ENCODE assay signal across 8 cellular contexts in the genomic region with DNA sequence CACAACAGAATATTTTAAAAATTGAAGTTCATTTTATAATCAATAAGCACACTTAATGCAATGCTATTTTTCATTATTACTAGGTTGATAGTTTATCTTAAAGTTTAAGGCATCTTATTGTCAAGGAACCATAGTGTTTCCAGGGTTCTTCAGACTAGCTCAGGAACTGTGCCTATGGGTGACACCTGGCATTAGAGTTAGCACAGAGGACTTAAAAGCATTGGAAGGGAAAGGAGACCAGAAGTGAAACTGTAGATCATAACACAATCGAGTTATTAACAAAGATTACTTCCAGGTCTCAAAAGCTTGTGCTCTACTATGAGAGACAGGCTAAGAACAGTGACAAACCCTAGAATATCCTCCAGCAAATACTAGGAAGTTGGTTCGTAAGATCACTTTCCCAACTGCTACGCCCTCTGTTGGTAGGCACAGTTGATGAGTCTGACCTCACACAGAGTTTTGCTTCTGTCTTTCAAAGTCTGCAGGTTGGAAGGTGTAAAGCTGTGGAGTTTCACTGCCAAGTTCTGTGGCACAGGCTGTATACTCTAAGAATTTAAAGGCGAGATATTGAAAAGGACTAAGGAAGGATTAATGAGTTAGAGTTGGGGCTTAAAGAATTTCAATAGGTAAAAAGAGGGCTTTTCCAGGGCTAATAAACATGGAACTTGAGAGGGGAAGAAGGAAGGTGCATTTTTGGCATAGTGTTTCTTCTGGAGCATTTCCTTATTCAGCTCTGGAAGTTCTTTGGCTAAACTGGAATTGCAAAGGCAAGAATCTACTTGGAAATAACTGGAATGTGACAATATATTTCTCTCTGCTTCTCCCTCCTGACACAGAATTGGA.
A peak's percentile ranks its signal among the peaks of the same experiment; 100 is the strongest.
DNase-seq lines count a peak whose midpoint lies in the region; ATAC-seq and TF ChIP-seq lines count a peak whose summit lies in the region.

No MANE protein-coding gene starts in this region.

- H3K4me3 ChIP-seq in heart right ventricle, result no peak overlapping the region
- H3K4me3 ChIP-seq in gastrocnemius medialis, result no peak overlapping the region

- H3K27ac Mint-ChIP-seq in Calu3 (ENCODE audit: unreplicated experiment), result peak overlapping the region; percentile 45

- DNase-seq in Calu3, result peak; percentile 66
- peak; percentile 52 for DNase-seq in NCI-H2227 treated with DMSO at 0.1 percent for 48 hours (lab: John Stamatoyannopoulos, UW)
- peak; percentile 2 to 24 for DNase-seq in activated CD4-positive, alpha-beta T cell treated with anti-CD3 and anti-CD28 coated beads, Interleukin-2, amount 50 U/mL, for 48 hours
- peak; percentile 19 to 79 for DNase-seq in heart right ventricle
- peak; percentile 41 to 53 for DNase-seq in gastrocnemius medialis
- DNase-seq in stimulated activated naive CD4-positive, alpha-beta T cell treated with Interleukin-2 at 50 U/mL for 16 hours (lab: John Stamatoyannopoulos, UW), result no peak

- intact Hi-C loops in Calu3 (cut with micrococcal nuclease; ENCODE audit: unreplicated experiment) (loop anchor here (5.0 to 10.0 kb wide), 8 partner anchors 48 to 528 kb away; no protein-coding TSS in a partner anchor), heart right ventricle (cut with DNase I) (loop anchor here (1.0 to 10.0 kb wide), 13 partner anchors 62 to 653 kb away; a partner anchor contains a TSS), gastrocnemius medialis (cut with DNase I; ENCODE audit: low total_unique reads) (loop anchor here (2.0 to 10.0 kb wide), 3 partner anchors 534 to 730 kb away; no protein-coding TSS in a partner anchor)

- H3K4me3 Mint-ChIP-seq in Calu3 (ENCODE audit: low read depth, unreplicated experiment), result no peak overlapping the region

- H3K27ac ChIP-seq in heart right ventricle (peak overlapping the region in 5 of 10 donors; percentile 2 to 61 (median 33)), gastrocnemius medialis (peak overlapping the region in 3 of 4 donors; percentile 36 to 45 (median 36))

- H3K4me1 ChIP-seq in heart right ventricle, result peaks cover 0 to 15% (median 7%) of the 10 kb centered on the region in 9 donors
- peaks cover 7 to 8% of the 10 kb centered on the region in 2 donors for H3K4me1 ChIP-seq in gastrocnemius medialis

- ATAC-seq in GM18873 (IDR thresholded peaks at IDR 0.05; ENCODE audit: low FRiP score, unreplicated experiment) (peak; percentile 67), HG03097 (IDR thresholded peaks at IDR 0.05; ENCODE audit: low FRiP score, unreplicated experiment) (peak; percentile 88), heart right ventricle (peak; percentile 91 to 98 (median 95)), gastrocnemius medialis (peak; percentile 94 to 96)

- no peaks in the 10 kb centered on the region for H3K9me3 Mint-ChIP-seq in Calu3 (ENCODE audit: low read depth, unreplicated experiment)

- no peaks in the 10 kb centered on the region for H3K36me3 ChIP-seq in heart right ventricle
- H3K36me3 ChIP-seq in gastrocnemius medialis, result no peaks in the 10 kb centered on the region

- H3K36me3 Mint-ChIP-seq in Calu3 (ENCODE audit: insufficient read depth, unreplicated experiment), result no peaks in the 10 kb centered on the region

- 28 to 29% methylated on average over 4 of the region's 4 CpGs for WGBS in heart right ventricle, 2 donors

- peak; percentile 40 for TF ChIP-seq CTCF in Calu3 (IDR thresholded peaks at IDR 0.05; ENCODE audit: unreplicated experiment)
- TF ChIP-seq CTCF in heart right ventricle (IDR thresholded peaks at IDR 0.05), result peak; percentile 65 to 91 (median 85)
- TF ChIP-seq CTCF in gastrocnemius medialis (IDR thresholded peaks at IDR 0.05 in 4 of 5, conservative IDR thresholded peaks at IDR 0.05 in 1 of 5), result peak; percentile 65 to 75 (median 70)

- H3K9me3 ChIP-seq in heart right ventricle, result no peaks in the 10 kb centered on the region
- no peaks in the 10 kb centered on the region for H3K9me3 ChIP-seq in gastrocnemius medialis

- in situ Hi-C loops in gastrocnemius medialis (cut with MboI; ENCODE audit: low sequenced_read_pairs in 4 of 4), result loop anchor here in 2 of 4 donors (10.0 kb wide), 3 partner anchors 520 to 650 kb away; a partner anchor contains a TSS

- no peaks in the 10 kb centered on the region for H3K27me3 Mint-ChIP-seq in Calu3 (ENCODE audit: unreplicated experiment)

- H3K27me3 ChIP-seq in heart right ventricle (no peaks in the 10 kb centered on the region), gastrocnemius medialis (no peaks in the 10 kb centered on the region)

- no TSS peak for BruUV-seq in Calu3 (replicated peaks; lab: Mats Ljungman, UMichigan)

- CTCF ChIA-PET in Calu3 (lab: Charles Lee), result interaction anchor here (0.6 to 1.3 kb wide), 10 partner anchors 15 to 649 kb away, joined by 3 to 6 read pairs (median 3); no protein-coding TSS in a partner anchor

- no peak for TF ChIP-seq POLR2A in gastrocnemius medialis (IDR thresholded peaks at IDR 0.05)

- H3K4me1 Mint-ChIP-seq in Calu3 (ENCODE audit: low read depth, unreplicated experiment), result peaks cover 28% of the 10 kb centered on the region
